8 cellular contexts compared by ENCODE assay signal in the genomic region with DNA sequence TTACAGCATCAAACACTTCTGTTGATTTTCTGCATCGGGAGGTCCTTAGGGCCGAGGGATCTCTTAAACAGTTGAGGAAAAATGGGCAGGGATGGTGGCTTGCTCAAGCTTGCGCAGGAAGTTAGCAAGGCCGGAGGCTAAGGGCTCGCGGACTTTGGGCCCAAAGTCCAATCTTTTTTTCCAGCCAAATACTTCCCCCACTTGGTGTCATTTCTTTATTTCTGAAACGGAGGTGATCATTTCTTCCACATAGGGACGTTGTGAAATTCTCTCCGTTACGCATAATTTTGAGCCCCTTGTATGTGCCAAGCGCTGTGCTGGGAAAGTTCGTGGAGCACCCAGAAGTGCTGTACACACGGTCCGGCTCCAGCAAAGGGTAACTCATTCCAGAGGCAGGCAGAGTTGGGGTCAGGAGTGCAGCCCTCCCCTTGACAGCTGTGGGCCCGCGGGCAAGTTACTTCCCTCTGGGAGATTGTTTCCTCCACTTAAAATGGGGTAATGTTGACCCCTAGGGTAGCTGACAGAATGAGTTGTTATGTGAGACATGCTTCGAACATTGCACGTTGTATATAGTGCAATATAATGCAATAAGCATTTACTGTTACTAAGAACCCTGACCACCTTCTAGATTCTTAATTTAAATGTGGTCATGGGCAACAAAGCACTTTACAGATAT. TPM values are rescaled to one million over a fixed set of nuclear protein-coding genes. Genes with fewer than 3 reads are reported as not detected.
A peak's percentile ranks its signal among the peaks of the same experiment; 100 is the strongest.
DNase-seq lines count a peak whose midpoint lies in the region; ATAC-seq and TF ChIP-seq lines count a peak whose summit lies in the region.

No MANE protein-coding gene starts in this region.

- H3K36me3 Mint-ChIP-seq in activated CD4-positive, alpha-beta T cell treated with anti-CD3 and anti-CD28 coated beads, Interleukin-2, amount 10 ng/mL, durations not matched to agents 24 days and 14 days (ENCODE audit: low read depth), result peaks cover 41% of the 10 kb centered on the region
- peaks cover 28% of the 10 kb centered on the region for H3K36me3 Mint-ChIP-seq in stimulated activated memory B cell treated with anti-CD40 and anti-IgM and Interleukin-4, amounts not matched to agents 10 μg/mL and 1 μg/mL and 100 μg/mL, for 72 hours

- no peaks in the 10 kb centered on the region for H3K9me3 ChIP-seq in WERI-Rb-1 (ENCODE audit: severe bottlenecking)
- H3K9me3 ChIP-seq in hepatocyte (ENCODE audit: low read depth), result no peaks in the 10 kb centered on the region

- intact Hi-C loops in activated CD4-positive, alpha-beta T cell treated with anti-CD3 and anti-CD28 coated beads, Interleukin-2, amount 10 ng/mL, durations not matched to agents 24 days and 14 days (cut with micrococcal nuclease), result loop anchor here (1.0 to 5.0 kb wide), 3 partner anchors 17 to 186 kb away; partner anchors contain the start of genes ATF4, RPL3 and RPS19BP1

- peak overlapping the region; percentile 80 for H3K27ac Mint-ChIP-seq in activated CD4-positive, alpha-beta T cell treated with anti-CD3 and anti-CD28 coated beads, Interleukin-2, amount 10 ng/mL, durations not matched to agents 24 days and 14 days
- H3K27ac Mint-ChIP-seq in stimulated activated memory B cell treated with anti-CD40 and anti-IgM and Interleukin-4, amounts not matched to agents 10 μg/mL and 1 μg/mL and 100 μg/mL, for 72 hours, result peak overlapping the region; percentile 78

- H3K9me3 Mint-ChIP-seq in activated CD4-positive, alpha-beta T cell treated with anti-CD3 and anti-CD28 coated beads, Interleukin-2, amount 10 ng/mL, durations not matched to agents 24 days and 14 days, result no peaks in the 10 kb centered on the region
- H3K9me3 Mint-ChIP-seq in stimulated activated memory B cell treated with anti-CD40 and anti-IgM and Interleukin-4, amounts not matched to agents 10 μg/mL and 1 μg/mL and 100 μg/mL, for 72 hours, result no peaks in the 10 kb centered on the region

- ATAC-seq in stimulated activated memory B cell treated with anti-CD40 and anti-IgM and Interleukin-4, amounts not matched to agents 10 μg/mL and 1 μg/mL and 100 μg/mL, for 72 hours, result no peak

- peaks cover 3% of the 10 kb centered on the region for H3K27me3 Mint-ChIP-seq in activated CD4-positive, alpha-beta T cell treated with anti-CD3 and anti-CD28 coated beads, Interleukin-2, amount 10 ng/mL, durations not matched to agents 24 days and 14 days
- H3K27me3 Mint-ChIP-seq in stimulated activated memory B cell treated with anti-CD40 and anti-IgM and Interleukin-4, amounts not matched to agents 10 μg/mL and 1 μg/mL and 100 μg/mL, for 72 hours, result no peaks in the 10 kb centered on the region

- peaks cover 31% of the 10 kb centered on the region for H3K4me1 ChIP-seq in hepatocyte (ENCODE audit: insufficient read depth)

- peaks cover 25% of the 10 kb centered on the region for H3K4me1 Mint-ChIP-seq in activated CD4-positive, alpha-beta T cell treated with anti-CD3 and anti-CD28 coated beads, Interleukin-2, amount 10 ng/mL, durations not matched to agents 24 days and 14 days
- H3K4me1 Mint-ChIP-seq in stimulated activated memory B cell treated with anti-CD40 and anti-IgM and Interleukin-4, amounts not matched to agents 10 μg/mL and 1 μg/mL and 100 μg/mL, for 72 hours, result peaks cover 45% of the 10 kb centered on the region

- peaks cover 3% of the 10 kb centered on the region for H4K20me1 ChIP-seq in hepatocyte (ENCODE audit: insufficient read depth, poor library complexity, severe bottlenecking)

- H3K27ac ChIP-seq in WERI-Rb-1, result peak overlapping the region; percentile 82
- H3K27ac ChIP-seq in hepatocyte, result peak overlapping the region; percentile 77

- H3K4me3 Mint-ChIP-seq in activated CD4-positive, alpha-beta T cell treated with anti-CD3 and anti-CD28 coated beads, Interleukin-2, amount 10 ng/mL, durations not matched to agents 24 days and 14 days, result peak overlapping the region; percentile 100
- peak overlapping the region; percentile 84 for H3K4me3 Mint-ChIP-seq in stimulated activated memory B cell treated with anti-CD40 and anti-IgM and Interleukin-4, amounts not matched to agents 10 μg/mL and 1 μg/mL and 100 μg/mL, for 72 hours

- no peaks in the 10 kb centered on the region for H3K9me2 ChIP-seq in hepatocyte (replicated peaks; ENCODE audit: insufficient read depth)

- peaks cover 50% of the 10 kb centered on the region for H3K79me2 ChIP-seq in hepatocyte

- peak overlapping the region; percentile 78 for H3K4me3 ChIP-seq in WERI-Rb-1 (ENCODE audit: low read depth, low read length)
- H3K4me3 ChIP-seq in hepatocyte, result peak overlapping the region; percentile 84

- peak overlapping the region; percentile 89 for H3K4me2 ChIP-seq in hepatocyte

- DNase-seq in activated CD4-positive, alpha-beta T cell treated with anti-CD3 and anti-CD28 coated beads, Interleukin-2, amount 10 ng/mL, durations not matched to agents 24 days and 14 days, result no peak
- no peak for DNase-seq in activated CD4-positive, alpha-beta T cell treated with anti-CD3 and anti-CD28 coated beads, Interleukin-2, amount 50 U/mL, for 48 hours
- DNase-seq in WERI-Rb-1 (no peak), hepatocyte (ENCODE audit: low spot score) (peak; percentile 49), NCI-H82 treated with DMSO at 0.1 percent for 48 hours (lab: John Stamatoyannopoulos, UW; ENCODE audit: unreplicated experiment) (no peak), OCI-M2 (lab: John Stamatoyannopoulos, UW; ENCODE audit: unreplicated experiment) (no peak), pons (ENCODE audit: low spot score) (no peak)

- WGBS in hepatocyte (ENCODE audit: low lambda C conversion rate, missing lambda C conversion rate), result 29% methylated on average over 18 of the region's 18 CpGs

- no peak for TF ChIP-seq CTCF in WERI-Rb-1 (IDR thresholded peaks at IDR 0.05; ENCODE audit: low read depth, low read length)
- TF ChIP-seq CTCF in hepatocyte (IDR thresholded peaks at IDR 0.05; ENCODE audit: poor library complexity), result no peak

- peaks cover 45% of the 10 kb centered on the region for H3K36me3 ChIP-seq in WERI-Rb-1
- H3K36me3 ChIP-seq in hepatocyte (replicated peaks; ENCODE audit: insufficient read depth, low read depth), result no peaks in the 10 kb centered on the region

- H3K27me3 ChIP-seq in WERI-Rb-1 (ENCODE audit: insufficient read depth, low read depth, severe bottlenecking), result no peaks in the 10 kb centered on the region
- H3K27me3 ChIP-seq in hepatocyte, result no peaks in the 10 kb centered on the region

- H2AFZ ChIP-seq in hepatocyte, result peak overlapping the region; percentile 42

RNA-seq across cellular contexts. Expression of gene MIEF1, which starts 0.8 kb away (rescaled TPM):
- total RNA-seq in activated CD4-positive, alpha-beta T cell treated with anti-CD3 and anti-CD28 coated beads, Interleukin-2, amount 10 ng/mL, durations not matched to agents 24 days and 14 days, result 53.7 and 54.8 TPM in 2 replicates
- total RNA-seq in hepatocyte, result 25.8 and 31.8 TPM in 2 replicates
- 17.5 and 22.2 TPM in 2 replicates for polyA plus RNA-seq in hepatocyte

RNA-seq across cellular contexts. Expression of gene ATF4, which starts 17.4 kb away (rescaled TPM):
- total RNA-seq in activated CD4-positive, alpha-beta T cell treated with anti-CD3 and anti-CD28 coated beads, Interleukin-2, amount 10 ng/mL, durations not matched to agents 24 days and 14 days, result 392 and 393 TPM in 2 replicates
- 231 and 271 TPM in 2 replicates for total RNA-seq in hepatocyte
- 144 and 170 TPM in 2 replicates for polyA plus RNA-seq in hepatocyte

RNA-seq across cellular contexts. Expression of gene RPS19BP1, which starts 29.6 kb away (rescaled TPM):
- total RNA-seq in activated CD4-positive, alpha-beta T cell treated with anti-CD3 and anti-CD28 coated beads, Interleukin-2, amount 10 ng/mL, durations not matched to agents 24 days and 14 days, result 96.2 and 96.9 TPM in 2 replicates
- total RNA-seq in hepatocyte, result 82.9 and 84.0 TPM in 2 replicates
- 117 and 118 TPM in 2 replicates for polyA plus RNA-seq in hepatocyte

RNA-seq across cellular contexts. Expression of gene MGAT3, which starts 46.1 kb away (rescaled TPM):
- 0.90 and 1.9 TPM in 2 replicates for total RNA-seq in activated CD4-positive, alpha-beta T cell treated with anti-CD3 and anti-CD28 coated beads, Interleukin-2, amount 10 ng/mL, durations not matched to agents 24 days and 14 days
- 20.0 and 22.3 TPM in 2 replicates for total RNA-seq in hepatocyte
- polyA plus RNA-seq in hepatocyte, result 5.5 and 7.0 TPM in 2 replicates
